ENCODE assay signal across 19 cellular contexts in genomic region chr15:73918784-73919183, GRCh38. TPM values are rescaled to one million over a fixed set of nuclear protein-coding genes. Genes with fewer than 3 reads are reported as not detected.
DNase-seq lines count a peak whose midpoint lies in the region; ATAC-seq, FAIRE-seq and TF ChIP-seq lines count a peak whose summit lies in the region.
"Had no signal": no experiment of that assay in that cellular context is flagged by ENCODE, and none has a peak within 500 bp of the region (broad histone marks: within the 10 kb centered on the region; RNA-seq: fewer than 3 reads in every experiment).

No MANE protein-coding gene starts in this region.

- H3K27me3 Mint-ChIP-seq in natural killer cell treated with Interleukin-12 subunit alpha and Interleukin-12 subunit beta and Interleukin-15 and Interleukin-18, amount 100 ng/mL, for 72 hours: peaks cover 0 to 7% of the 10 kb centered on the region in 2 donors
- peaks cover 7 to 10% of the 10 kb centered on the region in 2 donors for H3K27me3 Mint-ChIP-seq in natural killer cell (ENCODE audit: low read depth in 2 of 2)

- peak; percentile 7 for FAIRE-seq in bronchial epithelial cell (lab: Jason Lieb, UNC)
- FAIRE-seq: A549, H1 had no signal

- H3K9me3 ChIP-seq in neutrophil: no peaks in the 10 kb centered on the region
- H3K9me3 ChIP-seq: A549 had no signal

- H3K27me3 ChIP-seq in bronchial epithelial cell (ENCODE audit: control insufficient read depth, insufficient read depth, low read length): no peaks in the 10 kb centered on the region
- no peaks in the 10 kb centered on the region for H3K27me3 ChIP-seq in neutrophil

- no peaks in the 10 kb centered on the region for H3K36me3 ChIP-seq in bronchial epithelial cell (ENCODE audit: control insufficient read depth, insufficient read depth, low read length)
- no peaks in the 10 kb centered on the region for H3K36me3 ChIP-seq in neutrophil

- H3K4me3 ChIP-seq in bronchial epithelial cell (ENCODE audit: low read depth, low read length) (no peak overlapping the region), neutrophil (ENCODE audit: low read depth in 1 of 2, low read length in 1 of 2) (no peak overlapping the region)
- H3K4me3 ChIP-seq: A549 had no signal

- intact Hi-C loops in natural killer cell (cut with micrococcal nuclease): no loop called here

- H3K4me1 Mint-ChIP-seq in natural killer cell treated with Interleukin-12 subunit alpha and Interleukin-12 subunit beta and Interleukin-15 and Interleukin-18, amount 100 ng/mL, for 72 hours (ENCODE audit: low read depth in 2 of 2): peaks cover 23 to 37% of the 10 kb centered on the region in 2 donors
- peaks cover 18 to 24% of the 10 kb centered on the region in 2 donors for H3K4me1 Mint-ChIP-seq in natural killer cell

- TF ChIP-seq CTCF in natural killer cell (IDR thresholded peaks at IDR 0.05) (no peak), bronchial epithelial cell (IDR thresholded peaks at IDR 0.05; ENCODE audit: insufficient read depth, low read length, severe bottlenecking) (no peak), neutrophil (IDR thresholded peaks at IDR 0.05) (no peak)

- DNase-seq in DMS53 (lab: John Stamatoyannopoulos, UW): peak; percentile 4
- no peak for DNase-seq in DMS53 treated with DMSO at 0.1 percent for 48 hours (lab: John Stamatoyannopoulos, UW; ENCODE audit: unreplicated experiment)
- peak; percentile 26 for DNase-seq in natural killer cell treated with Interleukin-12 subunit alpha and Interleukin-12 subunit beta and Interleukin-15 and Interleukin-18, amount 100 ng/mL, for 72 hours (ENCODE audit: low spot score)
- no peak for DNase-seq in natural killer cell
- peak; percentile 51 for DNase-seq in bronchial epithelial cell (ENCODE audit: low read depth)
- no peak for DNase-seq in DMS79 treated with DMSO at 0.1 percent for 48 hours (lab: John Stamatoyannopoulos, UW)
- DNase-seq: AML-193; Calu3; CD8-positive, alpha-beta T cell; DMS 273 treated with DMSO at 0.1 percent for 48 hours; DMS79; GF-D8; H9 had no signal

- H3K4me1 ChIP-seq in neutrophil (ENCODE audit: control insufficient read depth in 1 of 2, insufficient read depth in 1 of 2, low read depth in 1 of 2, low read length in 1 of 2): peaks cover 46 to 56% of the 10 kb centered on the region in 2 experiments

- peaks cover 19% of the 10 kb centered on the region for H3K36me3 Mint-ChIP-seq in natural killer cell treated with Interleukin-12 subunit alpha and Interleukin-12 subunit beta and Interleukin-15 and Interleukin-18, amount 100 ng/mL, for 72 hours
- no peaks in the 10 kb centered on the region for H3K36me3 Mint-ChIP-seq in natural killer cell

- peak overlapping the region; percentile 4 for H3K27ac ChIP-seq in neutrophil
- H3K27ac ChIP-seq: 22Rv1, A549 had no signal

- peaks cover 3% of the 10 kb centered on the region for H3K9me3 Mint-ChIP-seq in natural killer cell treated with Interleukin-12 subunit alpha and Interleukin-12 subunit beta and Interleukin-15 and Interleukin-18, amount 100 ng/mL, for 72 hours
- no peaks in the 10 kb centered on the region for H3K9me3 Mint-ChIP-seq in natural killer cell

- H3K27ac Mint-ChIP-seq in natural killer cell treated with Interleukin-12 subunit alpha and Interleukin-12 subunit beta and Interleukin-15 and Interleukin-18, amount 100 ng/mL, for 72 hours: peak overlapping the region; percentile 59 to 83
- no peak overlapping the region for H3K27ac Mint-ChIP-seq in natural killer cell
- H3K27ac Mint-ChIP-seq: CD8-positive, alpha-beta T cell; H9 had no signal

- ATAC-seq in natural killer cell treated with Interleukin-12 subunit alpha and Interleukin-12 subunit beta and Interleukin-15 and Interleukin-18, amount 100 ng/mL, for 72 hours: no peak
- ATAC-seq in natural killer cell (no peak), HG03196 (IDR thresholded peaks at IDR 0.05; ENCODE audit: unreplicated experiment) (no peak)
- ATAC-seq: A549; CD8-positive, alpha-beta T cell had no signal

- H3K4me3 Mint-ChIP-seq in natural killer cell treated with Interleukin-12 subunit alpha and Interleukin-12 subunit beta and Interleukin-15 and Interleukin-18, amount 100 ng/mL, for 72 hours: no peak overlapping the region
- H3K4me3 Mint-ChIP-seq in natural killer cell: no peak overlapping the region
- H3K4me3 Mint-ChIP-seq: CD14-positive monocyte; CD8-positive, alpha-beta T cell; H9 had no signal

RNA-seq across cellular contexts. Expression of gene LOXL1, which starts 7.5 kb away (rescaled TPM):
- total RNA-seq in natural killer cell treated with Interleukin-12 subunit alpha and Interleukin-12 subunit beta and Interleukin-15 and Interleukin-18, amount 100 ng/mL, for 72 hours: 1 to 10 TPM in 1 of 2 donors, under 1 TPM in 1; 0.36 to 4.3 TPM
- total RNA-seq in natural killer cell (1 to 10 TPM; 1.1 to 1.4 (median 1.3) TPM), bronchial epithelial cell (5.3 and 7.2 TPM in 2 replicates)

RNA-seq across cellular contexts. Expression of gene TBC1D21, which starts 45.4 kb away (rescaled TPM):
- total RNA-seq in natural killer cell treated with Interleukin-12 subunit alpha and Interleukin-12 subunit beta and Interleukin-15 and Interleukin-18, amount 100 ng/mL, for 72 hours: not detected
- total RNA-seq in natural killer cell (not detected), bronchial epithelial cell (not detected in 2 replicates)
- total RNA-seq: Calu3; CD8-positive, alpha-beta T cell; H1; H9 had no signal

Comparison
In these comparisons a context has a peak if more than half of its experiments do, and no peak if none do; other contexts are left out.
1. DNase-seq: peak in DMS53 (single experiment), natural killer cell treated with Interleukin-12 subunit alpha and Interleukin-12 subunit beta and Interleukin-15 and Interleukin-18, amount 100 ng/mL, for 72 hours (single experiment) and bronchial epithelial cell (single experiment); none in DMS53 treated with DMSO at 0.1 percent for 48 hours (single experiment), natural killer cell (single experiment) and DMS79 treated with DMSO at 0.1 percent for 48 hours (single experiment).
2. H3K27ac Mint-ChIP-seq: peak in natural killer cell treated with Interleukin-12 subunit alpha and Interleukin-12 subunit beta and Interleukin-15 and Interleukin-18, amount 100 ng/mL, for 72 hours (2 of 2); none in natural killer cell (0 of 2).